In the genomic region with DNA sequence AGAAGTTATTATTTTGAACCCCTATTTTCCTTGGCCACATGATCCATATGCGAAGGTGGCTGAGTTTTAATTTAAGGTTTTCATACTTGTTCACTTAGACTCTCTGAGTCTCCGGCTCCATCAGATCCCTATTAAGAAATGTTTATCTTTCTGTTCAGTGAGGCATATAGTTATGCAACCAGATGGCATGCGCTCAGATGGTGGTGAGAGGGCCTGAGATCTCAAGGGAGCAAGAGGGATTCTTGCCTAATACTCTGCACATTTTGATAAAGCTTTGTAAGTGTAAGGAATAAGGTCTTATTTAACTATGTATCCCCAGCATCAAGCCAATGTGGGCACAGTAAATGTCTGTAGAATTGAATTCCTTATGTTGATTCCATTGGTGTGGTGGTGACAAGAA, we compare ENCODE assay signal across 15 cellular contexts.
DNase-seq lines count a peak whose midpoint lies in the region; ATAC-seq and TF ChIP-seq lines count a peak whose summit lies in the region.
"Had no signal": no experiment of that assay in that cellular context is flagged by ENCODE, and none has a peak within 500 bp of the region (broad histone marks: within the 10 kb centered on the region; RNA-seq: fewer than 3 reads in every experiment).

No MANE protein-coding gene starts in this region.

- H3K9me3 Mint-ChIP-seq in Calu3 (ENCODE audit: low read depth, unreplicated experiment), result no peaks in the 10 kb centered on the region
- no peaks in the 10 kb centered on the region for H3K9me3 Mint-ChIP-seq in activated CD8-positive, alpha-beta T cell treated with anti-CD3 and anti-CD28 coated beads for 36 hours
- H3K9me3 Mint-ChIP-seq: activated CD4-positive, alpha-beta memory T cell treated with anti-CD3 and anti-CD28 coated beads for 36 hours had no signal

- no peak overlapping the region for H2BK15ac ChIP-seq in mesenchymal stem cell (ENCODE audit: low read depth, poor library complexity, severe bottlenecking)

- 28% methylated on average over 2 of the region's 3 CpGs for WGBS in mesenchymal stem cell

- H3K4me3 ChIP-seq in AG04450 (ENCODE audit: low read depth, low read length) (no peak overlapping the region), epithelial cell of esophagus (ENCODE audit: low read length) (no peak overlapping the region), mesenchymal stem cell (ENCODE audit: insufficient read depth in 1 of 2, low read depth in 1 of 2, low read length in 2 of 2) (peak overlapping the region in 1 of 2 experiments; percentile 13)
- H3K4me3 ChIP-seq: vagina had no signal

- H2BK12ac ChIP-seq in mesenchymal stem cell (ENCODE audit: low read length in 2 of 2), result no peak overlapping the region

- no peak overlapping the region for H3K27ac Mint-ChIP-seq in Calu3 (ENCODE audit: unreplicated experiment)
- no peak overlapping the region for H3K27ac Mint-ChIP-seq in activated CD8-positive, alpha-beta T cell treated with anti-CD3 and anti-CD28 coated beads for 36 hours
- H3K27ac Mint-ChIP-seq: activated CD4-positive, alpha-beta memory T cell treated with anti-CD3 and anti-CD28 coated beads for 36 hours; nephron progenitor cell had no signal

- no peak overlapping the region for H4K8ac ChIP-seq in mesenchymal stem cell (ENCODE audit: low read length)

- H3K36me3 ChIP-seq in mesenchymal stem cell (ENCODE audit: control insufficient read depth in 1 of 2, insufficient read depth in 2 of 2, low read depth in 1 of 2, low read length in 2 of 2), result no peaks in the 10 kb centered on the region
- H3K36me3 ChIP-seq: vagina had no signal

- no peak overlapping the region for H2AFZ ChIP-seq in mesenchymal stem cell (ENCODE audit: low read depth, low read length)

- H3K27me3 ChIP-seq in AG04450 (ENCODE audit: control insufficient read depth, insufficient read depth, low read length) (no peaks in the 10 kb centered on the region), mesenchymal stem cell (ENCODE audit: control insufficient read depth in 1 of 2, insufficient read depth in 1 of 2, low read length in 2 of 2) (no peaks in the 10 kb centered on the region)
- H3K27me3 ChIP-seq: vagina had no signal

- peak overlapping the region; percentile 18 for H3K9ac ChIP-seq in mesenchymal stem cell (ENCODE audit: low read length)

- H3K23ac ChIP-seq in mesenchymal stem cell (ENCODE audit: low read length in 2 of 2), result no peak overlapping the region

- TF ChIP-seq CTCF in AG04450 (IDR thresholded peaks at IDR 0.05; ENCODE audit: low read depth, low read length), result no peak
- no peak for TF ChIP-seq CTCF in epithelial cell of esophagus (IDR thresholded peaks at IDR 0.05; ENCODE audit: insufficient read depth, low read depth, low read length, missing control alignments)
- TF ChIP-seq CTCF in Calu3 (IDR thresholded peaks at IDR 0.05; ENCODE audit: unreplicated experiment), result no peak
- TF ChIP-seq CTCF in activated CD8-positive, alpha-beta T cell treated with anti-CD3 and anti-CD28 coated beads for 36 hours (IDR thresholded peaks at IDR 0.05), result no peak

- H2AK5ac ChIP-seq in mesenchymal stem cell (ENCODE audit: low read length, severe bottlenecking), result peak overlapping the region; percentile 38

- H3K14ac ChIP-seq in mesenchymal stem cell (ENCODE audit: low read length in 2 of 2), result no peak overlapping the region

- H3K4me3 Mint-ChIP-seq in Calu3 (ENCODE audit: low read depth, unreplicated experiment), result no peak overlapping the region
- no peak overlapping the region for H3K4me3 Mint-ChIP-seq in activated CD8-positive, alpha-beta T cell treated with anti-CD3 and anti-CD28 coated beads for 36 hours
- H3K4me3 Mint-ChIP-seq: activated CD4-positive, alpha-beta memory T cell treated with anti-CD3 and anti-CD28 coated beads for 36 hours; nephron progenitor cell had no signal

- H3K36me3 Mint-ChIP-seq in Calu3 (ENCODE audit: insufficient read depth, unreplicated experiment), result no peaks in the 10 kb centered on the region
- no peaks in the 10 kb centered on the region for H3K36me3 Mint-ChIP-seq in activated CD8-positive, alpha-beta T cell treated with anti-CD3 and anti-CD28 coated beads for 36 hours (ENCODE audit: low read depth)
- H3K36me3 Mint-ChIP-seq: activated CD4-positive, alpha-beta memory T cell treated with anti-CD3 and anti-CD28 coated beads for 36 hours had no signal

- peaks cover 1% of the 10 kb centered on the region for H3K4me1 Mint-ChIP-seq in Calu3 (ENCODE audit: low read depth, unreplicated experiment)
- no peaks in the 10 kb centered on the region for H3K4me1 Mint-ChIP-seq in activated CD8-positive, alpha-beta T cell treated with anti-CD3 and anti-CD28 coated beads for 36 hours (ENCODE audit: low read depth)

- no peak overlapping the region for H3K4me2 ChIP-seq in mesenchymal stem cell (ENCODE audit: low read length, poor library complexity, severe bottlenecking)

- no peak for ATAC-seq in activated CD8-positive, alpha-beta T cell treated with anti-CD3 and anti-CD28 coated beads for 36 hours
- ATAC-seq in HG03520 (IDR thresholded peaks at IDR 0.05; ENCODE audit: unreplicated experiment), result no peak

- H3K27ac ChIP-seq in AG04450 (ENCODE audit: low read depth, low read length) (no peak overlapping the region), mesenchymal stem cell (ENCODE audit: low read length, poor library complexity, severe bottlenecking) (peak overlapping the region; percentile 15)
- H3K27ac ChIP-seq: C4-2B, vagina had no signal

- H3K9me3 ChIP-seq in AG04450 (ENCODE audit: control insufficient read depth, insufficient read depth, low read length) (no peaks in the 10 kb centered on the region), mesenchymal stem cell (ENCODE audit: control insufficient read depth, low read length) (no peaks in the 10 kb centered on the region)
- H3K9me3 ChIP-seq: vagina had no signal

- no peaks in the 10 kb centered on the region for H3K27me3 Mint-ChIP-seq in Calu3 (ENCODE audit: unreplicated experiment)
- peaks cover 7% of the 10 kb centered on the region for H3K27me3 Mint-ChIP-seq in activated CD8-positive, alpha-beta T cell treated with anti-CD3 and anti-CD28 coated beads for 36 hours
- H3K27me3 Mint-ChIP-seq: activated CD4-positive, alpha-beta memory T cell treated with anti-CD3 and anti-CD28 coated beads for 36 hours had no signal

- H3K18ac ChIP-seq in mesenchymal stem cell (ENCODE audit: low read depth in 1 of 2, low read length in 2 of 2), result no peak overlapping the region

- H2BK5ac ChIP-seq in mesenchymal stem cell (ENCODE audit: low read depth, low read length, poor library complexity, severe bottlenecking), result no peak overlapping the region

- POLR2A ChIA-PET in AG04450 (lab: Yijun Ruan, JAX), result no interaction called here
- POLR2A ChIA-PET in activated CD8-positive, alpha-beta T cell treated with anti-CD3 and anti-CD28 coated beads for 36 hours (lab: Charles Lee), result no interaction called here

- H4K91ac ChIP-seq in mesenchymal stem cell (ENCODE audit: low read length), result no peak overlapping the region

- intact Hi-C loops in Calu3 (cut with micrococcal nuclease; ENCODE audit: unreplicated experiment), result no loop called here
- intact Hi-C loops in activated CD8-positive, alpha-beta T cell treated with anti-CD3 and anti-CD28 coated beads for 36 hours (cut with micrococcal nuclease), result no loop called here

- DNase-seq in AG04450 (ENCODE audit: low read depth, low spot score) (peak; percentile 64), NCI-H1694 (lab: John Stamatoyannopoulos, UW) (peak; percentile 59), epithelial cell of esophagus (ENCODE audit: low read depth) (peak; percentile 70), mesenchymal stem cell (peak; percentile 84), Calu3 (no peak), DMS79 (lab: John Stamatoyannopoulos, UW) (no peak)
- DNase-seq in activated CD8-positive, alpha-beta T cell treated with anti-CD3 and anti-CD28 coated beads for 36 hours, result no peak
- DNase-seq: activated CD4-positive, alpha-beta memory T cell treated with anti-CD3 and anti-CD28 coated beads for 36 hours; amygdala; NCI-H1417 treated with DMSO at 0.1 percent for 48 hours; nephron progenitor cell; SHP77 had no signal

- CTCF ChIA-PET in AG04450 (lab: Charles Lee) (no interaction called here), Calu3 (lab: Charles Lee) (no interaction called here)
- CTCF ChIA-PET in activated CD8-positive, alpha-beta T cell treated with anti-CD3 and anti-CD28 coated beads for 36 hours (lab: Charles Lee), result no interaction called here

- no peak overlapping the region for H2BK120ac ChIP-seq in mesenchymal stem cell (ENCODE audit: low read depth, low read length)

- no peaks in the 10 kb centered on the region for H3K79me1 ChIP-seq in mesenchymal stem cell (replicated peaks; ENCODE audit: low read length, poor library complexity, severe bottlenecking)

- H3K4ac ChIP-seq in mesenchymal stem cell (ENCODE audit: low read depth in 1 of 2, low read length in 2 of 2), result no peak overlapping the region

- peaks cover 4% of the 10 kb centered on the region for H3K4me1 ChIP-seq in mesenchymal stem cell (ENCODE audit: control insufficient read depth, insufficient read depth, low read depth, low read length)
- H3K4me1 ChIP-seq: vagina had no signal

- no TSS peak for BruUV-seq in Calu3 (replicated peaks; lab: Mats Ljungman, UMichigan)

Comparison
In these comparisons a context has a peak if more than half of its experiments do, and no peak if none do; other contexts are left out.
1. DNase-seq: peak in AG04450 (single experiment), NCI-H1694 (single experiment), epithelial cell of esophagus (single experiment) and mesenchymal stem cell (single experiment); none in Calu3 (single experiment), activated CD8-positive, alpha-beta T cell treated with anti-CD3 and anti-CD28 coated beads for 36 hours (single experiment) and DMS79 (single experiment).